In the genomic region with DNA sequence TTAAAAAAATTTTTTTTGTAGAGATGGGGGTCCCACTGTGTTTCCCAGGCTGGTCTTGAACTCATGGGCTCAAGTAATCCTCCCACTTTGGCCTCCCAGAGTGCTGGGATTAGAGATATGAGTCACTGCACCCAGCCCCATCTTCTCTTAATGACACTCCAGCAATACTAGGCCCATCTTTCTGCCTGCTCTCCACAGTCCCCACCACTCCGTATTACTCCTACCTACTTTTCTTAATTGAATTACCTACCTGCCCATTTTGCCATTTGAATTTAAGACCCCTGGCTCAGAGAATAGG, we compare ENCODE assay signal across 1 cellular context.
TF ChIP-seq lines count a peak whose summit lies in the region.

No MANE protein-coding gene starts in this region.

TF ChIP-seq in GM12878, 131 proteins besides CTCF, POLR2A, EP300 and RAD21:
- TF ChIP-seq MYC (IDR thresholded peaks at IDR 0.05; ENCODE audit: insufficient read depth, insufficient read length, insufficient replicate concordance, low read length, severe bottlenecking) (no peak), ZNF274 (IDR thresholded peaks at IDR 0.05; ENCODE audit: insufficient read depth, insufficient read length) (no peak), RB1 (IDR thresholded peaks at IDR 0.05; ENCODE audit: borderline replicate concordance) (no peak)
